In genomic region chr17:2457913-2458312, GRCh38 we compare ENCODE assay signal across 18 cellular contexts. TPM values are rescaled to one million over a fixed set of nuclear protein-coding genes. Genes with fewer than 3 reads are reported as not detected.
A peak's percentile ranks its signal among the peaks of the same experiment; 100 is the strongest.
DNase-seq lines count a peak whose midpoint lies in the region; ATAC-seq, FAIRE-seq and TF ChIP-seq lines count a peak whose summit lies in the region.
"Had no signal": no experiment of that assay in that cellular context is flagged by ENCODE, and none has a peak within 500 bp of the region (broad histone marks: within the 10 kb centered on the region; RNA-seq: fewer than 3 reads in every experiment).

No MANE protein-coding gene starts in this region.

- peaks cover 13% of the 10 kb centered on the region for H3K4me1 ChIP-seq in HEK293 (ENCODE audit: control insufficient read depth, insufficient read depth, low read length)
- no peaks in the 10 kb centered on the region for H3K4me1 ChIP-seq in K562 (replicated peaks in 1 of 2; ENCODE audit: control insufficient read depth in 2 of 2, insufficient read depth in 2 of 2, low read length in 2 of 2)
- peaks cover 4% of the 10 kb centered on the region; the same call in 1 of the 2 replicates for H3K4me1 ChIP-seq in PC-3 (ENCODE audit: insufficient read depth, low read length)
- H3K4me1 ChIP-seq: Caco-2, HAP-1 had no signal

- BruUV-seq in K562 (replicated peaks; lab: Mats Ljungman, UMichigan), result no TSS peak
- no TSS peak for BruUV-seq in PC-3 (replicated peaks; lab: Mats Ljungman, UMichigan)
- no TSS peak for BruUV-seq in Calu3 (replicated peaks; lab: Mats Ljungman, UMichigan)

- no peaks in the 10 kb centered on the region for H3K9me1 ChIP-seq in K562 (ENCODE audit: control insufficient read depth, insufficient read depth, low read length)

- in situ Hi-C loops in K562 (cut with MboI), result no loop called here

- H3K4me3 Mint-ChIP-seq in stimulated activated effector memory CD8-positive, alpha-beta T cell treated with anti-CD3 and anti-CD28 coated beads, Interleukin-12 subunit alpha, Interleukin-12 subunit beta, amount 100 ng/mL, for 72 hours, result no peak overlapping the region
- H3K4me3 Mint-ChIP-seq in Calu3 (ENCODE audit: low read depth, unreplicated experiment), result no peak overlapping the region
- H3K4me3 Mint-ChIP-seq: CD4-positive, alpha-beta T cell; IgD-negative memory B cell had no signal

- H3K4me1 Mint-ChIP-seq in stimulated activated effector memory CD8-positive, alpha-beta T cell treated with anti-CD3 and anti-CD28 coated beads, Interleukin-12 subunit alpha, Interleukin-12 subunit beta, amount 100 ng/mL, for 72 hours, result peaks cover 29% of the 10 kb centered on the region
- H3K4me1 Mint-ChIP-seq in Calu3 (ENCODE audit: low read depth, unreplicated experiment), result no peaks in the 10 kb centered on the region

- H3K27ac ChIP-seq in AG04450 (ENCODE audit: low read depth, low read length), result peak overlapping the region; percentile 11
- H3K27ac ChIP-seq in HEK293 (ENCODE audit: extremely low read depth, low read depth, low read length), result no peak overlapping the region
- no peak overlapping the region for H3K27ac ChIP-seq in K562 (ENCODE audit: extremely low read depth, low read depth, low read length)
- H3K27ac ChIP-seq in PC-3 (ENCODE audit: low read length), result no peak overlapping the region
- H3K27ac ChIP-seq: C4-2B, HL-60 had no signal

- H3K9ac ChIP-seq in K562 (ENCODE audit: insufficient read depth in 1 of 2, low read depth in 2 of 2, low read length in 2 of 2) (no peak overlapping the region), PC-3 (ENCODE audit: low read length) (no peak overlapping the region)

- H3K27me3 ChIP-seq in AG04450 (ENCODE audit: control insufficient read depth, insufficient read depth, low read length) (no peaks in the 10 kb centered on the region), K562 (ENCODE audit: control insufficient read depth in 2 of 2, insufficient read depth in 2 of 2, low read length in 2 of 2) (no peaks in the 10 kb centered on the region), PC-3 (ENCODE audit: low read length) (no peaks in the 10 kb centered on the region)

- intact Hi-C loops in K562 (cut with micrococcal nuclease) (no loop called here), PC-3 (cut with micrococcal nuclease) (no loop called here), Calu3 (cut with micrococcal nuclease; ENCODE audit: unreplicated experiment) (no loop called here), posterior vena cava (cut with DNase I) (no loop called here)

- DNase-seq in AG04450 (ENCODE audit: low read depth, low spot score) (no peak), K562 (ENCODE audit: extremely low read depth in 1 of 4, low spot score in 3 of 4) (no peak), PC-3 (no peak), Calu3 (no peak), posterior vena cava (ENCODE audit: low spot score) (no peak)
- DNase-seq in stimulated activated effector memory CD8-positive, alpha-beta T cell treated with anti-CD3 and anti-CD28 coated beads, Interleukin-12 subunit alpha, Interleukin-12 subunit beta, amount 100 ng/mL, for 72 hours (ENCODE audit: low spot score in 2 of 2), result no peak
- DNase-seq: Caco-2; CD4-positive, alpha-beta T cell; DMS153; DMS79 treated with DMSO at 0.1 percent for 48 hours; GF-D8; KG1 had no signal

- H3K9me2 ChIP-seq in PC-3 (replicated peaks; ENCODE audit: low read length), result no peaks in the 10 kb centered on the region

- H3F3A ChIP-seq in PC-3 (ENCODE audit: low read length, unreplicated experiment), result peaks cover 4% of the 10 kb centered on the region

- H3K4me2 ChIP-seq in K562 (ENCODE audit: insufficient read depth, low read length) (no peak overlapping the region), PC-3 (ENCODE audit: low read length) (no peak overlapping the region)

- POLR2A ChIA-PET in AG04450 (lab: Yijun Ruan, JAX) (interaction anchor here (0.6 to 0.7 kb wide), 2 partner anchors 75 to 100 kb away, joined by 3 to 4 read pairs; no protein-coding TSS in a partner anchor), HEK293 (lab: Yijun Ruan, JAX) (no interaction called here), K562 (lab: Yijun Ruan, JAX) (no interaction called here), PC-3 (lab: Charles Lee; ENCODE audit: unreplicated experiment) (no interaction called here)

- H3K4me3 ChIP-seq in AG04450 (ENCODE audit: low read depth, low read length), result no peak overlapping the region
- no peak overlapping the region for H3K4me3 ChIP-seq in HEK293 (ENCODE audit: low read depth, low read length)
- H3K4me3 ChIP-seq in K562, result no peak overlapping the region
- no peak overlapping the region for H3K4me3 ChIP-seq in PC-3 (ENCODE audit: low read length)
- H3K4me3 ChIP-seq: HAP-1 had no signal

- no peaks in the 10 kb centered on the region for H4K20me1 ChIP-seq in K562 (replicated peaks; ENCODE audit: control insufficient read depth, insufficient read depth, low read length)
- no peaks in the 10 kb centered on the region for H4K20me1 ChIP-seq in PC-3 (ENCODE audit: low read length)

- H3K9me3 ChIP-seq in AG04450 (ENCODE audit: control insufficient read depth, insufficient read depth, low read length) (no peaks in the 10 kb centered on the region), HEK293 (ENCODE audit: control insufficient read depth, insufficient read depth, low read depth, low read length) (no peaks in the 10 kb centered on the region), K562 (replicated peaks; ENCODE audit: control insufficient read depth, insufficient read depth, low read depth, low read length) (no peaks in the 10 kb centered on the region), PC-3 (ENCODE audit: low read length) (no peaks in the 10 kb centered on the region)
- H3K9me3 ChIP-seq: Caco-2, HAP-1 had no signal

- no peak for TF ChIP-seq EP300 in K562 (IDR thresholded peaks at IDR 0.05; ENCODE audit: low read length)

- TF ChIP-seq POLR2A in K562 (conservative IDR thresholded peaks at IDR 0.05), result no peak

- H3K27ac Mint-ChIP-seq in stimulated activated effector memory CD8-positive, alpha-beta T cell treated with anti-CD3 and anti-CD28 coated beads, Interleukin-12 subunit alpha, Interleukin-12 subunit beta, amount 100 ng/mL, for 72 hours, result peak overlapping the region; percentile 61
- no peak overlapping the region for H3K27ac Mint-ChIP-seq in Calu3 (ENCODE audit: unreplicated experiment)
- H3K27ac Mint-ChIP-seq: CD4-positive, alpha-beta T cell; IgD-negative memory B cell had no signal

- H2AFZ ChIP-seq in K562 (ENCODE audit: low read depth, low read length), result no peak overlapping the region
- no peak overlapping the region for H2AFZ ChIP-seq in PC-3 (ENCODE audit: low read length)

- peaks cover 22 to 36% of the 10 kb centered on the region in 2 experiments for H3K36me3 ChIP-seq in HEK293 (ENCODE audit: control insufficient read depth in 2 of 2, insufficient read depth in 1 of 2, low read length in 2 of 2)
- H3K36me3 ChIP-seq in K562 (ENCODE audit: control insufficient read depth, insufficient read depth, low read length), result peaks cover 53% of the 10 kb centered on the region
- H3K36me3 ChIP-seq in PC-3 (ENCODE audit: low read depth, low read length), result peaks cover 2% of the 10 kb centered on the region

- H3K27me3 Mint-ChIP-seq in Calu3 (ENCODE audit: unreplicated experiment), result no peaks in the 10 kb centered on the region
- H3K27me3 Mint-ChIP-seq: CD4-positive, alpha-beta T cell; IgD-negative memory B cell had no signal

- H3K36me3 Mint-ChIP-seq in stimulated activated effector memory CD8-positive, alpha-beta T cell treated with anti-CD3 and anti-CD28 coated beads, Interleukin-12 subunit alpha, Interleukin-12 subunit beta, amount 100 ng/mL, for 72 hours, result peaks cover 83% of the 10 kb centered on the region
- H3K36me3 Mint-ChIP-seq in Calu3 (ENCODE audit: insufficient read depth, unreplicated experiment), result peaks cover 16% of the 10 kb centered on the region

- H3K79me2 ChIP-seq in K562 (ENCODE audit: control insufficient read depth, insufficient read depth, low read length), result no peaks in the 10 kb centered on the region
- H3K79me2 ChIP-seq in PC-3 (ENCODE audit: low read length), result no peaks in the 10 kb centered on the region

- TF ChIP-seq CTCF in AG04450 (IDR thresholded peaks at IDR 0.05; ENCODE audit: low read depth, low read length) (no peak), HEK293 (tag by site-specific recombination; IDR thresholded peaks at IDR 0.05) (no peak), K562 (IDR thresholded peaks at IDR 0.05 in 2 of 3, conservative IDR thresholded peaks at IDR 0.05 in 1 of 3; ENCODE audit: insufficient read depth in 2 of 3, low read depth in 1 of 3, low read length in 3 of 3) (no peak), PC-3 (conservative IDR thresholded peaks at IDR 0.05; ENCODE audit: low read depth, low read length) (no peak), Calu3 (IDR thresholded peaks at IDR 0.05; ENCODE audit: unreplicated experiment) (no peak)

- CTCF ChIA-PET in AG04450 (lab: Charles Lee), result interaction anchor here (0.7 kb wide), 1 partner anchor 69 kb away, joined by 3 read pairs; no protein-coding TSS in a partner anchor
- CTCF ChIA-PET in HEK293 (lab: Yijun Ruan, JAX), result interaction anchor here (0.5 to 1.2 kb wide), 4 partner anchors 30 to 542 kb away, joined by 3 to 7 read pairs (median 4); no protein-coding TSS in a partner anchor
- CTCF ChIA-PET in K562 (lab: Yijun Ruan, JAX; ENCODE audit: low intra/inter-chr PET ratio), result no interaction called here
- CTCF ChIA-PET in PC-3 (lab: Charles Lee), result no interaction called here
- CTCF ChIA-PET in Calu3 (lab: Charles Lee), result no interaction called here

- no peaks in the 10 kb centered on the region for H3K9me3 Mint-ChIP-seq in stimulated activated effector memory CD8-positive, alpha-beta T cell treated with anti-CD3 and anti-CD28 coated beads, Interleukin-12 subunit alpha, Interleukin-12 subunit beta, amount 100 ng/mL, for 72 hours
- H3K9me3 Mint-ChIP-seq in Calu3 (ENCODE audit: low read depth, unreplicated experiment), result no peaks in the 10 kb centered on the region
- H3K9me3 Mint-ChIP-seq: CD4-positive, alpha-beta T cell; IgD-negative memory B cell had no signal

- ATAC-seq in K562, result no peak
- no peak for ATAC-seq in stimulated activated effector memory CD8-positive, alpha-beta T cell treated with anti-CD3 and anti-CD28 coated beads, Interleukin-12 subunit alpha, Interleukin-12 subunit beta, amount 100 ng/mL, for 72 hours
- no peak for ATAC-seq in PC-3
- no peak for ATAC-seq in GM21447 (IDR thresholded peaks at IDR 0.05; ENCODE audit: unreplicated experiment)

- FAIRE-seq in K562 (lab: Jason Lieb, UNC), result no peak

- TF ChIP-seq RAD21 in K562 (CRISPR knock-in tag; conservative IDR thresholded peaks at IDR 0.05 in 1 of 2, IDR thresholded peaks at IDR 0.05 in 1 of 2), result no peak

- 94% methylated on average over 4 of the region's 4 CpGs for WGBS in K562 (ENCODE audit: insufficient coverage, low coverage, missing lambda C conversion rate)

RNA-seq across cellular contexts. Expression of gene METTL16, which starts 53.8 kb away (rescaled TPM):
- polyA plus RNA-seq in AG04450 (2011; rRNA removed) (16.1 and 16.9 TPM in 2 replicates), K562 (2011; rRNA removed) (17.3 and 19.8 TPM in 2 replicates), K562 (2014; fragmentation: Illumina TruSeq; extraction: Trizol) (18.4 and 20.8 TPM in 2 replicates), K562 (2014; fragmentation: Nextera tagmentation; extraction: Ambion mirVana) (10 to 100 TPM; 12.1 to 14.1 TPM), K562 (2014; rRNA removed) (20.1 and 23.3 TPM in 2 replicates)
- 16.7 and 17.8 TPM in 2 replicates for polyA minus RNA-seq in AG04450 (2011; rRNA and poly(A)+ RNA removed)
- total RNA-seq in K562 (2011; cell fraction: chromatin; rRNA removed; ENCODE audit: low replicate concordance), result 67.8 and 76.9 TPM in 2 replicates
- total RNA-seq in K562 (2011; cell fraction: nucleolus; rRNA removed), result 30.4 and 43.4 TPM in 2 replicates
- total RNA-seq in K562 (2011; cell fraction: nucleoplasm; rRNA removed), result 41.6 and 50.4 TPM in 2 replicates
- total RNA-seq in K562 (2014; rRNA removed) (15.9 and 20.2 TPM in 2 replicates), K562 (2014; rRNA removed; fragmentation: Illumina TruSeq; extraction: Trizol) (20.6 and 22.0 TPM in 2 replicates), K562 (2015; rRNA removed; fragmentation: Illumina TruSeq; extraction: Trizol) (18.3 and 18.5 TPM in 2 replicates), K562 (2021) (26.9 and 30.5 TPM in 2 replicates), PC-3 (2014; rRNA removed) (20.7 and 20.8 TPM in 2 replicates), Calu3 (2022) (27.8 and 28.6 TPM in 2 replicates), posterior vena cava (10 to 100 TPM; 27.6 to 29.4 TPM)
- polyA plus RNA-seq in K562 (2011; cell fraction: cytosol; rRNA removed), result 12.4 and 17.1 TPM in 2 replicates
- 18.0 and 18.1 TPM in 2 replicates for polyA plus RNA-seq in K562 (2011; cell fraction: nucleus; rRNA removed)
- polyA plus RNA-seq in K562 (2012), result 11.4 and 15.8 TPM in 2 replicates
- polyA minus RNA-seq in K562 (2011; rRNA and poly(A)+ RNA removed), result 24.5 and 25.3 TPM in 2 replicates
- polyA minus RNA-seq in K562 (2011; cell fraction: cytosol; rRNA and poly(A)+ RNA removed), result 11.8 and 18.0 TPM in 2 replicates
- polyA minus RNA-seq in K562 (2011; cell fraction: nucleus; rRNA and poly(A)+ RNA removed), result 17.9 and 33.7 TPM in 2 replicates

RNA-seq across cellular contexts. Expression of gene MNT, which starts 57.1 kb away (rescaled TPM):
- polyA plus RNA-seq in AG04450 (2011; rRNA removed) (2.2 and 2.8 TPM in 2 replicates), K562 (2011; rRNA removed) (3.3 and 4.9 TPM in 2 replicates), K562 (2014; fragmentation: Illumina TruSeq; extraction: Trizol) (7.1 and 12.4 TPM in 2 replicates), K562 (2014; fragmentation: Nextera tagmentation; extraction: Ambion mirVana) (under 1 TPM; 0.18 to 0.21 TPM), K562 (2014; rRNA removed) (11.3 and 13.4 TPM in 2 replicates)
- polyA minus RNA-seq in AG04450 (2011; rRNA and poly(A)+ RNA removed), result 3.5 and 3.7 TPM in 2 replicates
- total RNA-seq in K562 (2011; cell fraction: chromatin; rRNA removed; ENCODE audit: low replicate concordance), result 22.3 and 43.6 TPM in 2 replicates
- 17.0 and 19.3 TPM in 2 replicates for total RNA-seq in K562 (2011; cell fraction: nucleolus; rRNA removed)
- total RNA-seq in K562 (2011; cell fraction: nucleoplasm; rRNA removed), result 18.7 and 31.2 TPM in 2 replicates
- total RNA-seq in K562 (2014; rRNA removed) (7.8 and 8.7 TPM in 2 replicates), K562 (2014; rRNA removed; fragmentation: Illumina TruSeq; extraction: Trizol) (2.9 and 3.1 TPM in 2 replicates), K562 (2015; rRNA removed; fragmentation: Illumina TruSeq; extraction: Trizol) (4.9 and 5.3 TPM in 2 replicates), K562 (2021) (20.3 and 23.8 TPM in 2 replicates), PC-3 (2014; rRNA removed) (19.1 and 26.0 TPM in 2 replicates), Calu3 (2022) (32.1 and 34.8 TPM in 2 replicates), posterior vena cava (10 to 100 TPM; 26.0 to 27.2 TPM)
- polyA plus RNA-seq in K562 (2011; cell fraction: cytosol; rRNA removed), result 5.2 and 6.1 TPM in 2 replicates
- polyA plus RNA-seq in K562 (2011; cell fraction: nucleus; rRNA removed), result 9.4 and 16.7 TPM in 2 replicates
- 11.9 and 12.2 TPM in 2 replicates for polyA plus RNA-seq in K562 (2012)
- 2.2 and 2.4 TPM in 2 replicates for polyA minus RNA-seq in K562 (2011; rRNA and poly(A)+ RNA removed)
- 4.2 and 5.2 TPM in 2 replicates for polyA minus RNA-seq in K562 (2011; cell fraction: cytosol; rRNA and poly(A)+ RNA removed)
- polyA minus RNA-seq in K562 (2011; cell fraction: nucleus; rRNA and poly(A)+ RNA removed), result 3.2 and 3.9 TPM in 2 replicates

Comparison
In these comparisons a context has a peak if more than half of its experiments do, and no peak if none do; other contexts are left out.
1. CTCF ChIA-PET loops: an anchor here in AG04450 (0.7 kb wide) and HEK293 (0.5 to 1.2 kb wide); none called in K562, PC-3 and Calu3.